1 cellular context compared by ENCODE assay signal in genomic region chr9:126804696-126805545, GRCh38.
TF ChIP-seq lines count a peak whose summit lies in the region.

Gene ZBTB43, plus strand, starts transcription at chr9:126805040. Its CDS starts 27,470 bp downstream, at chr9:126832510.

TF ChIP-seq in HEK293, 187 proteins besides CTCF, POLR2A, EP300 and RAD21 (continued from another document and continues in another):
- no peak for TF ChIP-seq ZBTB44 (tag by site-specific recombination; IDR thresholded peaks at IDR 0.05)
- peak; percentile 97 for TF ChIP-seq KLF10 (tag by site-specific recombination; IDR thresholded peaks at IDR 0.05)
- TF ChIP-seq PRDM4 (tag by site-specific recombination; IDR thresholded peaks at IDR 0.05) = peak; percentile 42; the same call in 1 of the 2 replicates
- no peak for TF ChIP-seq SALL2 (tag by site-specific recombination; IDR thresholded peaks at IDR 0.05; ENCODE audit: borderline replicate concordance)
- TF ChIP-seq ZFP37 (tag by site-specific recombination; IDR thresholded peaks at IDR 0.05) = no peak
- peak; percentile 94 for TF ChIP-seq KLF9 (tag by site-specific recombination; IDR thresholded peaks at IDR 0.05; ENCODE audit: low read depth)
- no peak for TF ChIP-seq HOXA7 (CRISPR knock-in tag; IDR thresholded peaks at IDR 0.05; ENCODE audit: borderline replicate concordance)
- TF ChIP-seq ZEB2 (tag by site-specific recombination; IDR thresholded peaks at IDR 0.05) = 0 out of 2 replicates have a peak, but pooled peaks have one; percentile 44
- TF ChIP-seq ZNF416 (tag by site-specific recombination; IDR thresholded peaks at IDR 0.05) = no peak
- peak; percentile 66 for TF ChIP-seq PRDM1 (tag by site-specific recombination; IDR thresholded peaks at IDR 0.05)
- no peak for TF ChIP-seq ZNF18 (tag by site-specific recombination; IDR thresholded peaks at IDR 0.05)
- 0 out of 2 replicates have a peak, but pooled peaks have one; percentile 28 for TF ChIP-seq TRIM28 (IDR thresholded peaks at IDR 0.05; ENCODE audit: borderline replicate concordance, low read length)
- TF ChIP-seq SP2 (tag by site-specific recombination; IDR thresholded peaks at IDR 0.05) = peak; percentile 92
- TF ChIP-seq INSM2 (tag by site-specific recombination; IDR thresholded peaks at IDR 0.05) = no peak
- TF ChIP-seq SP3 (tag by site-specific recombination; IDR thresholded peaks at IDR 0.05) = peak; percentile 95
- TF ChIP-seq KLF8 (tag by site-specific recombination; IDR thresholded peaks at IDR 0.05) = peak; percentile 71; the same call in 1 of the 2 replicates
- peak; percentile 14; the same call in 1 of the 2 replicates for TF ChIP-seq GLIS1 (tag by site-specific recombination; IDR thresholded peaks at IDR 0.05)
- TF ChIP-seq ZNF335 (tag by site-specific recombination; conservative IDR thresholded peaks at IDR 0.05) = peak; percentile 86
- no peak for TF ChIP-seq ZSCAN5A (tag by site-specific recombination; IDR thresholded peaks at IDR 0.05)
- TF ChIP-seq ZBTB17 (tag by site-specific recombination; IDR thresholded peaks at IDR 0.05) = peak; percentile 41; the same call in 1 of the 2 replicates
- 0 out of 2 replicates have a peak, but pooled peaks have one; percentile 13 for TF ChIP-seq BCL11A (tag by site-specific recombination; IDR thresholded peaks at IDR 0.05; ENCODE audit: low read depth)
- TF ChIP-seq KLF7 (tag by site-specific recombination; IDR thresholded peaks at IDR 0.05; ENCODE audit: borderline replicate concordance) = 0 out of 2 replicates have a peak, but pooled peaks have one; percentile 26
- peak; percentile 32; the same call in 1 of the 2 replicates for TF ChIP-seq ZBTB48 (tag by site-specific recombination; IDR thresholded peaks at IDR 0.05)
- peak; percentile 20 for TF ChIP-seq SP7 (tag by site-specific recombination; IDR thresholded peaks at IDR 0.05)
- peak; percentile 21; the same call in 1 of the 2 replicates for TF ChIP-seq GLIS2 (tag by site-specific recombination; IDR thresholded peaks at IDR 0.05)
- no peak for TF ChIP-seq MZF1 (tag by site-specific recombination; IDR thresholded peaks at IDR 0.05; ENCODE audit: borderline replicate concordance)
- TF ChIP-seq HOXD13 (CRISPR knock-in tag; IDR thresholded peaks at IDR 0.05; ENCODE audit: borderline replicate concordance) = 0 out of 2 replicates have a peak, but pooled peaks have one; percentile 33
- peak; percentile 93 for TF ChIP-seq PATZ1 (tag by site-specific recombination; IDR thresholded peaks at IDR 0.05)
- TF ChIP-seq KLF17 (tag by site-specific recombination; IDR thresholded peaks at IDR 0.05) = 0 out of 2 replicates have a peak, but pooled peaks have one; percentile 44
- no peak for TF ChIP-seq GLI4 (tag by site-specific recombination; IDR thresholded peaks at IDR 0.05)
- peak; percentile 61 for TF ChIP-seq ZBTB8A (tag by site-specific recombination; IDR thresholded peaks at IDR 0.05)
- peak; percentile 55; the same call in 1 of the 2 replicates for TF ChIP-seq ZBTB10 (tag by site-specific recombination; IDR thresholded peaks at IDR 0.05)
- peak; percentile 66 for TF ChIP-seq ZNF580 (tag by site-specific recombination; IDR thresholded peaks at IDR 0.05)
- TF ChIP-seq PRDM10 (tag by site-specific recombination; IDR thresholded peaks at IDR 0.05) = peak; percentile 75
- peak; percentile 94 for TF ChIP-seq KLF16 (tag by site-specific recombination; IDR thresholded peaks at IDR 0.05)
